12 cellular contexts compared by ENCODE assay signal in genomic region chr10:69406816-69407580, GRCh38. TPM values are rescaled to one million over a fixed set of nuclear protein-coding genes. Genes with fewer than 3 reads are reported as not detected.
DNase-seq lines count a peak whose midpoint lies in the region; ATAC-seq and TF ChIP-seq lines count a peak whose summit lies in the region.
"Had no signal": no experiment of that assay in that cellular context is flagged by ENCODE, and none has a peak within 500 bp of the region (broad histone marks: within the 10 kb centered on the region; RNA-seq: fewer than 3 reads in every experiment).

No MANE protein-coding gene starts in this region.

- H3K4me1 ChIP-seq in liver (ENCODE audit: control insufficient read depth in 4 of 4, insufficient read depth in 4 of 4, low read length in 3 of 4) (peaks cover 0 to 4% (median 2%) of the 10 kb centered on the region in 4 donors), thymus (ENCODE audit: control insufficient read depth, insufficient read depth, low read length) (peaks cover 2% of the 10 kb centered on the region)

- no peak overlapping the region for H3K4me3 Mint-ChIP-seq in activated CD4-positive, alpha-beta T cell treated with anti-CD3 and anti-CD28 coated beads, Interleukin-2, amount 10 ng/mL, durations not matched to agents 7 days and 5 days
- no peak overlapping the region for H3K4me3 Mint-ChIP-seq in activated naive CD8-positive, alpha-beta T cell treated with anti-CD3 and anti-CD28 coated beads, Interleukin-2, amount 10 ng/mL, durations not matched to agents 7 days and 5 days

- peak overlapping the region; percentile 54 for H3K27ac Mint-ChIP-seq in activated CD4-positive, alpha-beta T cell treated with anti-CD3 and anti-CD28 coated beads, Interleukin-2, amount 10 ng/mL, durations not matched to agents 7 days and 5 days
- H3K27ac Mint-ChIP-seq in activated naive CD8-positive, alpha-beta T cell treated with anti-CD3 and anti-CD28 coated beads, Interleukin-2, amount 10 ng/mL, durations not matched to agents 7 days and 5 days = peak overlapping the region; percentile 25

- POLR2A ChIA-PET in activated CD4-positive, alpha-beta T cell treated with anti-CD3 and anti-CD28 coated beads, Interleukin-2, amount 10 ng/mL, durations not matched to agents 7 days and 5 days (lab: Charles Lee) = no interaction called here
- POLR2A ChIA-PET in activated naive CD8-positive, alpha-beta T cell treated with anti-CD3 and anti-CD28 coated beads, Interleukin-2, amount 10 ng/mL, durations not matched to agents 7 days and 5 days (lab: Charles Lee) = interaction anchor here (0.5 to 2.3 kb wide), 4 partner anchors 90 to 619 kb away, joined by 3 to 9 read pairs (median 6); no protein-coding TSS in a partner anchor

- peaks cover 8% of the 10 kb centered on the region for H3K36me3 Mint-ChIP-seq in activated CD4-positive, alpha-beta T cell treated with anti-CD3 and anti-CD28 coated beads, Interleukin-2, amount 10 ng/mL, durations not matched to agents 7 days and 5 days (ENCODE audit: low read depth)
- H3K36me3 Mint-ChIP-seq in activated naive CD8-positive, alpha-beta T cell treated with anti-CD3 and anti-CD28 coated beads, Interleukin-2, amount 10 ng/mL, durations not matched to agents 7 days and 5 days = peaks cover 11% of the 10 kb centered on the region

- H3K27me3 ChIP-seq in liver (ENCODE audit: control insufficient read depth in 4 of 4, insufficient read depth in 4 of 4, low read length in 3 of 4) (no peaks in the 10 kb centered on the region), thymus (ENCODE audit: control insufficient read depth, insufficient read depth) (no peaks in the 10 kb centered on the region)
- H3K27me3 ChIP-seq: pancreas had no signal

- no peak for TF ChIP-seq CTCF in liver (IDR thresholded peaks at IDR 0.05; ENCODE audit: low read depth, low read length, missing input control)

- CTCF ChIA-PET in activated CD4-positive, alpha-beta T cell treated with anti-CD3 and anti-CD28 coated beads, Interleukin-2, amount 10 ng/mL, durations not matched to agents 7 days and 5 days (lab: Charles Lee) = interaction anchor here (0.7 to 5.9 kb wide), 17 partner anchors 9 to 512 kb away, joined by 3 to 37 read pairs (median 4); partner anchors contain the start of genes FAM241B and SUPV3L1

- no peak for TF ChIP-seq RAD21 in liver (IDR thresholded peaks at IDR 0.05)

- H3K27me3 Mint-ChIP-seq in activated CD4-positive, alpha-beta T cell treated with anti-CD3 and anti-CD28 coated beads, Interleukin-2, amount 10 ng/mL, durations not matched to agents 7 days and 5 days = no peaks in the 10 kb centered on the region
- H3K27me3 Mint-ChIP-seq in activated naive CD8-positive, alpha-beta T cell treated with anti-CD3 and anti-CD28 coated beads, Interleukin-2, amount 10 ng/mL, durations not matched to agents 7 days and 5 days = no peaks in the 10 kb centered on the region

- H3K4me3 ChIP-seq in liver (ENCODE audit: low read depth in 1 of 3, low read length in 3 of 3) (no peak overlapping the region), thymus (ENCODE audit: low read length) (no peak overlapping the region)
- H3K4me3 ChIP-seq: pancreas had no signal

- WGBS in liver = 81% methylated on average over 6 of the region's 6 CpGs
- WGBS in thymus = 85% methylated on average over 6 of the region's 6 CpGs

- H3K36me3 ChIP-seq in liver (ENCODE audit: control insufficient read depth in 4 of 4, insufficient read depth in 3 of 4, low read depth in 1 of 4, low read length in 3 of 4) (no peaks in the 10 kb centered on the region), thymus (ENCODE audit: control insufficient read depth, insufficient read depth) (peaks cover 3% of the 10 kb centered on the region)
- H3K36me3 ChIP-seq: pancreas had no signal

- H3K9me3 Mint-ChIP-seq in activated CD4-positive, alpha-beta T cell treated with anti-CD3 and anti-CD28 coated beads, Interleukin-2, amount 10 ng/mL, durations not matched to agents 7 days and 5 days = no peaks in the 10 kb centered on the region
- H3K9me3 Mint-ChIP-seq in activated naive CD8-positive, alpha-beta T cell treated with anti-CD3 and anti-CD28 coated beads, Interleukin-2, amount 10 ng/mL, durations not matched to agents 7 days and 5 days = no peaks in the 10 kb centered on the region
- H3K9me3 Mint-ChIP-seq: immature natural killer cell had no signal

- H3K27ac ChIP-seq in liver (ENCODE audit: low read depth in 1 of 2, low read length in 2 of 2) (peak overlapping the region; percentile 35 to 55), thymus (ENCODE audit: low read depth) (peak overlapping the region; percentile 25)
- H3K27ac ChIP-seq: pancreas had no signal

- H3K9me3 ChIP-seq in liver (ENCODE audit: control insufficient read depth in 4 of 4, low read length in 3 of 4) (no peaks in the 10 kb centered on the region), thymus (ENCODE audit: control insufficient read depth) (peaks cover 1% of the 10 kb centered on the region)
- H3K9me3 ChIP-seq: pancreas had no signal

- no peak for DNase-seq in activated CD4-positive, alpha-beta T cell treated with anti-CD3 and anti-CD28 coated beads, Interleukin-2, amount 10 ng/mL, durations not matched to agents 7 days and 5 days
- DNase-seq in activated CD4-positive, alpha-beta T cell treated with anti-CD3 and anti-CD28 coated beads for 48 hours = no peak
- DNase-seq in activated naive CD8-positive, alpha-beta T cell treated with anti-CD3 and anti-CD28 coated beads, Interleukin-2, amount 10 ng/mL, durations not matched to agents 7 days and 5 days = no peak
- DNase-seq in stimulated activated CD4-positive, alpha-beta T cell treated with anti-CD3 and anti-CD28 coated beads, Interleukin-4, amount 100 ng/mL, for 24 hours = no peak
- DNase-seq in NAMALWA (ENCODE audit: low spot score) (no peak), COLO668 (lab: John Stamatoyannopoulos, UW; ENCODE audit: unreplicated experiment) (no peak)
- DNase-seq: activated CD4-positive, alpha-beta T cell treated with anti-CD3 and anti-CD28 coated beads, Interleukin-2, amount 50 U/mL, for 1 hour; immature natural killer cell had no signal

- peaks cover 23% of the 10 kb centered on the region for H3K4me1 Mint-ChIP-seq in activated CD4-positive, alpha-beta T cell treated with anti-CD3 and anti-CD28 coated beads, Interleukin-2, amount 10 ng/mL, durations not matched to agents 7 days and 5 days
- peaks cover 18% of the 10 kb centered on the region for H3K4me1 Mint-ChIP-seq in activated naive CD8-positive, alpha-beta T cell treated with anti-CD3 and anti-CD28 coated beads, Interleukin-2, amount 10 ng/mL, durations not matched to agents 7 days and 5 days

- no peak overlapping the region for H3K9ac ChIP-seq in liver (ENCODE audit: low read depth in 1 of 2, low read length in 2 of 2)

- ATAC-seq in activated naive CD8-positive, alpha-beta T cell treated with anti-CD3 and anti-CD28 coated beads, Interleukin-2, amount 10 ng/mL, durations not matched to agents 7 days and 5 days (ENCODE audit: low read depth) = no peak

TF ChIP-seq in liver, 16 proteins besides CTCF, POLR2A, EP300 and RAD21 (continues in another document):
- TF ChIP-seq TAF1 (conservative IDR thresholded peaks at IDR 0.05) (no peak), YY1 (IDR thresholded peaks at IDR 0.05) (no peak), MAX (IDR thresholded peaks at IDR 0.05) (no peak), HNF4G (IDR thresholded peaks at IDR 0.05) (no peak), GABPA (IDR thresholded peaks at IDR 0.05 in 1 of 2, conservative IDR thresholded peaks at IDR 0.05 in 1 of 2) (no peak), EGR1 (IDR thresholded peaks at IDR 0.05; ENCODE audit: low read depth in 2 of 2) (no peak), RXRA (IDR thresholded peaks at IDR 0.05) (no peak)
- TF ChIP-seq, protein P1, sequence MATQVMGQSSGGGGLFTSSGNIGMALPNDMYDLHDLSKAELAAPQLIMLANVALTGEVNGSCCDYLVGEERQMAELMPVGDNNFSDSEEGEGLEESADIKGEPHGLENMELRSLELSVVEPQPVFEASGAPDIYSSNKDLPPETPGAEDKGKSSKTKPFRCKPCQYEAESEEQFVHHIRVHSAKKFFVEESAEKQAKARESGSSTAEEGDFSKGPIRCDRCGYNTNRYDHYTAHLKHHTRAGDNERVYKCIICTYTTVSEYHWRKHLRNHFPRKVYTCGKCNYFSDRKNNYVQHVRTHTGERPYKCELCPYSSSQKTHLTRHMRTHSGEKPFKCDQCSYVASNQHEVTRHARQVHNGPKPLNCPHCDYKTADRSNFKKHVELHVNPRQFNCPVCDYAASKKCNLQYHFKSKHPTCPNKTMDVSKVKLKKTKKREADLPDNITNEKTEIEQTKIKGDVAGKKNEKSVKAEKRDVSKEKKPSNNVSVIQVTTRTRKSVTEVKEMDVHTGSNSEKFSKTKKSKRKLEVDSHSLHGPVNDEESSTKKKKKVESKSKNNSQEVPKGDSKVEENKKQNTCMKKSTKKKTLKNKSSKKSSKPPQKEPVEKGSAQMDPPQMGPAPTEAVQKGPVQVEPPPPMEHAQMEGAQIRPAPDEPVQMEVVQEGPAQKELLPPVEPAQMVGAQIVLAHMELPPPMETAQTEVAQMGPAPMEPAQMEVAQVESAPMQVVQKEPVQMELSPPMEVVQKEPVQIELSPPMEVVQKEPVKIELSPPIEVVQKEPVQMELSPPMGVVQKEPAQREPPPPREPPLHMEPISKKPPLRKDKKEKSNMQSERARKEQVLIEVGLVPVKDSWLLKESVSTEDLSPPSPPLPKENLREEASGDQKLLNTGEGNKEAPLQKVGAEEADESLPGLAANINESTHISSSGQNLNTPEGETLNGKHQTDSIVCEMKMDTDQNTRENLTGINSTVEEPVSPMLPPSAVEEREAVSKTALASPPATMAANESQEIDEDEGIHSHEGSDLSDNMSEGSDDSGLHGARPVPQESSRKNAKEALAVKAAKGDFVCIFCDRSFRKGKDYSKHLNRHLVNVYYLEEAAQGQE (IDR thresholded peaks at IDR 0.05) = no peak

RNA-seq across cellular contexts. Expression of gene TACR2, which starts 9.7 kb away (rescaled TPM):
- not detected for total RNA-seq in activated CD4-positive, alpha-beta T cell treated with anti-CD3 and anti-CD28 coated beads, Interleukin-2, amount 10 ng/mL, durations not matched to agents 7 days and 5 days
- total RNA-seq in activated naive CD8-positive, alpha-beta T cell treated with anti-CD3 and anti-CD28 coated beads, Interleukin-2, amount 10 ng/mL, durations not matched to agents 7 days and 5 days = not detected
- under 1 TPM in 1 of 2 donors, not detected in 1; 0.08 TPM for total RNA-seq in liver
- polyA plus RNA-seq in liver = under 1 TPM; 0.12 to 0.18 TPM
- polyA plus RNA-seq in thymus = 0.30 TPM
- polyA plus RNA-seq: AG04450 had no signal

RNA-seq across cellular contexts. Expression of gene TSPAN15, which starts 44.3 kb away (rescaled TPM):
- total RNA-seq in activated CD4-positive, alpha-beta T cell treated with anti-CD3 and anti-CD28 coated beads, Interleukin-2, amount 10 ng/mL, durations not matched to agents 7 days and 5 days = 1 to 10 TPM; 3.6 to 4.2 TPM
- total RNA-seq in activated naive CD8-positive, alpha-beta T cell treated with anti-CD3 and anti-CD28 coated beads, Interleukin-2, amount 10 ng/mL, durations not matched to agents 7 days and 5 days = 1 to 10 TPM; 4.6 to 4.7 TPM
- total RNA-seq in liver = 1 to 10 TPM; 2.6 to 4.0 TPM
- polyA plus RNA-seq in liver (1 to 10 TPM; 2.0 to 4.3 TPM), thymus (13.2 TPM)
